Comparison of ENCODE assay signal across 8 cellular contexts in genomic region chr2:216057688-216058193, GRCh38. TPM values are rescaled to one million over a fixed set of nuclear protein-coding genes. Genes with fewer than 3 reads are reported as not detected.
DNase-seq lines count a peak whose midpoint lies in the region; ATAC-seq, FAIRE-seq and TF ChIP-seq lines count a peak whose summit lies in the region.

No MANE protein-coding gene starts in this region.

- DNase-seq in OCI-LY7 (ENCODE audit: low spot score) (peak; percentile 49), medulla oblongata (ENCODE audit: extremely low spot score) (peak; percentile 56), frontal cortex (ENCODE audit: low spot score in 2 of 2) (no peak), islet precursor cell (no peak)
- peak in 3 of 4 experiments; percentile 9 to 32 (median 28) for DNase-seq in activated naive CD4-positive, alpha-beta T cell (lab: John Stamatoyannopoulos, UW)
- peak; percentile 61 for DNase-seq in stimulated activated naive CD8-positive, alpha-beta T cell treated with anti-CD3 and anti-CD28 coated beads, Interleukin-15, Interleukin-2, amounts not matched to agents 100 U/mL and 50 U/mL, for 24 hours

- peak overlapping the region; percentile 52 for H3K4me2 ChIP-seq in OCI-LY7 (ENCODE audit: low read length)

- H3K79me2 ChIP-seq in OCI-LY7 (ENCODE audit: insufficient read depth, low read depth, low read length) = no peaks in the 10 kb centered on the region

- intact Hi-C loops in OCI-LY7 (cut with micrococcal nuclease; ENCODE audit: unreplicated experiment) = loop anchor here (2.0 kb wide), 1 partner anchor 27 kb away; no protein-coding TSS in a partner anchor

- peak overlapping the region; percentile 46; the same call in 1 of the 2 replicates for H2AFZ ChIP-seq in OCI-LY7 (ENCODE audit: low read length)

- no TSS peak for BruUV-seq in OCI-LY7 (replicated peaks; lab: Mats Ljungman, UMichigan)

- ATAC-seq in GM18498 (IDR thresholded peaks at IDR 0.05; ENCODE audit: unreplicated experiment) (peak; percentile 92), HG02642 (IDR thresholded peaks at IDR 0.05; ENCODE audit: poor library complexity, unreplicated experiment) (peak; percentile 89)
- ATAC-seq in stimulated activated naive CD8-positive, alpha-beta T cell treated with anti-CD3 and anti-CD28 coated beads, Interleukin-15, Interleukin-2, amounts not matched to agents 100 U/mL and 50 U/mL, for 24 hours = peak; percentile 96

- H4K20me1 ChIP-seq in OCI-LY7 (ENCODE audit: insufficient read depth, low read length) = no peaks in the 10 kb centered on the region

- no peak for FAIRE-seq in frontal cortex (lab: Jason Lieb, UNC)

- H3K4me3 ChIP-seq in OCI-LY7 (ENCODE audit: low read depth, low read length, poor library complexity, severe bottlenecking) = peak overlapping the region; percentile 19

- TF ChIP-seq CTCF in OCI-LY7 (conservative IDR thresholded peaks at IDR 0.05; ENCODE audit: low read length) = no peak

- peaks cover 13% of the 10 kb centered on the region for H3K4me1 ChIP-seq in OCI-LY7 (ENCODE audit: insufficient read depth, low read length, poor library complexity, severe bottlenecking)

- no peaks in the 10 kb centered on the region for H3K9me3 ChIP-seq in OCI-LY7 (ENCODE audit: low read length)

- H3K9me2 ChIP-seq in OCI-LY7 (ENCODE audit: insufficient read depth, low read length) = no peaks in the 10 kb centered on the region

- H3K36me3 ChIP-seq in OCI-LY7 (ENCODE audit: insufficient read depth, low read length) = no peaks in the 10 kb centered on the region

- CTCF ChIA-PET in OCI-LY7 (lab: Charles Lee; ENCODE audit: unreplicated experiment) = interaction anchor here (1.1 kb wide), 1 partner anchor 57 kb away, joined by 4 read pairs; no protein-coding TSS in a partner anchor

- no peak overlapping the region for H3K27ac ChIP-seq in OCI-LY7 (ENCODE audit: low read depth, low read length, poor library complexity, severe bottlenecking)

- POLR2A ChIA-PET in OCI-LY7 (lab: Charles Lee) = interaction anchor here (0.5 to 1.3 kb wide), 3 partner anchors 9 to 102 kb away, joined by 3 to 4 read pairs (median 3); no protein-coding TSS in a partner anchor

RNA-seq across cellular contexts. Expression of gene PECR, which starts 23.9 kb away (rescaled TPM):
- 2.3 and 7.3 TPM in 2 replicates for total RNA-seq in OCI-LY7 (2014; rRNA removed; shearing (Covaris generic))
- 5.3 and 5.7 TPM in 2 replicates for total RNA-seq in OCI-LY7 (2022)
- 27.3 TPM for total RNA-seq in frontal cortex

RNA-seq across cellular contexts. Expression of gene TMEM169, which starts 24.0 kb away (rescaled TPM):
- total RNA-seq in OCI-LY7 (2014; rRNA removed; shearing (Covaris generic)) = 0.09 and 0.59 TPM in 2 replicates
- total RNA-seq in OCI-LY7 (2022) (0.42 and 0.57 TPM in 2 replicates), frontal cortex (23.2 TPM)

RNA-seq across cellular contexts. Expression of gene MREG, which starts 44.4 kb away (rescaled TPM):
- 9.3 and 10.8 TPM in 2 replicates for total RNA-seq in OCI-LY7 (2014; rRNA removed; shearing (Covaris generic))
- total RNA-seq in OCI-LY7 (2022) (5.3 and 5.6 TPM in 2 replicates), frontal cortex (2.4 TPM)

RNA-seq across cellular contexts. Expression of gene XRCC5, which starts 51.4 kb away (rescaled TPM):
- total RNA-seq in OCI-LY7 (2014; rRNA removed; shearing (Covaris generic)) = 174 and 180 TPM in 2 replicates
- total RNA-seq in OCI-LY7 (2022) (294 and 344 TPM in 2 replicates), frontal cortex (415 TPM)

Comparison
In these comparisons a context has a peak if more than half of its experiments do, and no peak if none do; other contexts are left out.
1. DNase-seq: peak in OCI-LY7 (single experiment), activated naive CD4-positive, alpha-beta T cell (3 of 4), medulla oblongata (single experiment) and stimulated activated naive CD8-positive, alpha-beta T cell treated with anti-CD3 and anti-CD28 coated beads, Interleukin-15, Interleukin-2, amounts not matched to agents 100 U/mL and 50 U/mL, for 24 hours (single experiment); none in frontal cortex (0 of 2) and islet precursor cell (single experiment).
2. RNA of gene TMEM169, which starts 24.0 kb away (total RNA-seq): 23.2 TPM in frontal cortex (single experiment); 0.09 to 0.59 TPM in OCI-LY7; every median in the first group is over 10 times any median in the second.
3. Peak in every context shown above with its lines, with median percentiles within 50 percentile points of each other: ATAC-seq.